9 cellular contexts compared by ENCODE assay signal in the genomic region with DNA sequence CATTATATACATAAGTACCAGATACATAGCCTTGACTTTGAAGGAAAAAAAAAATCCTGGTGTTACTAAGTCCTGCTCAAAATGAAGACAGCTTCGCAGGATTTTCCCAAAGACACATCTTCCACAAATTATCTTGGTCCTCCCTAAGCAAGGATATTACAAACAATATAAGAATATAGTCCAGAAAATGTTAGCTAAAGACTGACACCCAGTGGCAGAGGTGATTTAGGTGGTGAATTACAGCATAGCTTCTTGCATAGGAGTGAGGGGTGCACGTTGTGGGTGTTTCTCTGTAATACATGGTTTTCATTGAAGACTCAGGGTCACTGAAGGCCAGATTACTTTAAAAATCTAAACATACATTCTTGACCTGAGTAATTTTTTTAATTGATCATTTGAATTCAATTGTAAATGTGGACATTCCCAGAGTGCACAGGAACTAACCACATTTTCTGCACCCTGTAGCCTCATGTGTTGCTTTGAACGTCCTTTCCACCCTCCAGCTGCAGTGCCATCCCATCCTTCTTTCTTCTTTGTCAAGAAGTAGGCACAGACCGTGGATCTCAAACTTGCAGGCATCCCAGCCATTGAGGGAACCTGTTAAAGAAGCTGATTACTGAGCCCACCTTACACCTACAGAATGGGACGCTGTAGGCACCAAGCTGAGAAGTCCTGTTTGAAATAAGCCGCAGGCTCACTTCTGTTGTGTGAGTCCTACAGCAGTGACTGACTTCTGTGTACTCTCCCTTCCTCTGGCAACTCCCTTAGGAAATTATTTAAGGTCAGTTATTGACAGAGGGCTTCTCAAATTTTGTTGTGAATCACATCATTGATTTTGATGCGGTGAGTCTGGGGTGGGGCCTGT.
A peak's percentile ranks its signal among the peaks of the same experiment; 100 is the strongest.
DNase-seq lines count a peak whose midpoint lies in the region; ATAC-seq and TF ChIP-seq lines count a peak whose summit lies in the region.
"Had no signal": no experiment of that assay in that cellular context is flagged by ENCODE, and none has a peak within 500 bp of the region (broad histone marks: within the 10 kb centered on the region; RNA-seq: fewer than 3 reads in every experiment).

No MANE protein-coding gene starts in this region.

- no peaks in the 10 kb centered on the region for H3K4me1 ChIP-seq in mucosa of descending colon (ENCODE audit: low read depth)
- H3K4me1 ChIP-seq: pancreas had no signal

- ATAC-seq in mucosa of descending colon: peak; percentile 59
- ATAC-seq in GM18519 (IDR thresholded peaks at IDR 0.05; ENCODE audit: low FRiP score, unreplicated experiment): no peak
- ATAC-seq in HG03571 (IDR thresholded peaks at IDR 0.05; ENCODE audit: unreplicated experiment): no peak

- intact Hi-C loops in mucosa of descending colon (cut with DNase I, micrococcal nuclease): loop anchor here in 1 of 2 donors (5.0 kb wide), 1 partner anchor 103 kb away; a partner anchor contains a TSS

- TF ChIP-seq CTCF in GM20000 (IDR thresholded peaks at IDR 0.05; ENCODE audit: extremely low read depth, missing control alignments) (peak; percentile 38), cardiac fibroblast (IDR thresholded peaks at IDR 0.05; ENCODE audit: low read depth, low read length) (peak; percentile 50), mucosa of descending colon (IDR thresholded peaks at IDR 0.05) (no peak)

- H3K4me3 ChIP-seq in cardiac fibroblast (replicated peaks in 1 of 2; ENCODE audit: low read depth in 2 of 2, low read length in 2 of 2) (no peak overlapping the region), mucosa of descending colon (no peak overlapping the region)
- H3K4me3 ChIP-seq: pancreas had no signal

- H3K9me3 ChIP-seq in mucosa of descending colon: no peaks in the 10 kb centered on the region
- H3K9me3 ChIP-seq: pancreas had no signal

- no peaks in the 10 kb centered on the region for H3K36me3 ChIP-seq in mucosa of descending colon (ENCODE audit: low read depth)
- H3K36me3 ChIP-seq: pancreas had no signal

- DNase-seq in D341Med (ENCODE audit: low spot score): peak; percentile 43
- peak; percentile 56 for DNase-seq in GM20000 (ENCODE audit: low spot score)
- peak; percentile 1 to 54 for DNase-seq in NCI-H526 (lab: John Stamatoyannopoulos, UW)
- peak; percentile 49 to 63 for DNase-seq in cardiac fibroblast (ENCODE audit: low read depth in 2 of 2)
- DNase-seq in mucosa of descending colon: peak in 1 of 3 donors; percentile 69
- DNase-seq in activated CD4-positive, CD25-positive, alpha-beta regulatory T cell (lab: John Stamatoyannopoulos, UW): no peak
- DNase-seq: pancreas had no signal

Comparison
In these comparisons a context has a peak if more than half of its experiments do, and no peak if none do; other contexts are left out.
1. DNase-seq: peak in D341Med (single experiment), GM20000 (single experiment), NCI-H526 (2 of 2) and cardiac fibroblast (2 of 2); none in activated CD4-positive, CD25-positive, alpha-beta regulatory T cell (0 of 4).